Comparison of ENCODE assay signal across 1 cellular context in the genomic region with DNA sequence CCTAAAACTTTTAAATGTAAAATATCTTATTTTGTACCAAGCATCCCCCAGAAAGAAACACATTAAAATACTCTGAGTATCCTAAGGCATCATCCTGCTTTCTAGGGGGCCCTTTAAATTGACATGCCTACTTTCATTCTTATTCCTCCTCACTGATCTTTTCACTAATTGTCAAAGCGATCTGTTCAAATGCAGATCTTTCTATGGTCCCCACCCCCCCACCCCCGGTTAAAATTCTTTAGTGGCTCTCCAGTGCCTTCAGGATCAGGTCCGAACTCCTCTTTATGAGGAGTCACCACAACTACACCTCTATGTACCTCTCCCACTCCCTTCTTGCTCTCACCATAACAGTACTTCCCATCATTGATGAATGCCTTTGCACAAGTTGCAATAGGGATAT.
TF ChIP-seq lines count a peak whose summit lies in the region.

No MANE protein-coding gene starts in this region.

TF ChIP-seq in WTC11, 78 proteins besides CTCF, POLR2A, EP300 and RAD21 (continued from another document):
- TF ChIP-seq JAZF1 (CRISPR knock-in tag; IDR thresholded peaks at IDR 0.05): no peak
- TF ChIP-seq ELF4 (CRISPR knock-in tag; IDR thresholded peaks at IDR 0.05; ENCODE audit: low read depth): no peak
- TF ChIP-seq, protein P1, sequence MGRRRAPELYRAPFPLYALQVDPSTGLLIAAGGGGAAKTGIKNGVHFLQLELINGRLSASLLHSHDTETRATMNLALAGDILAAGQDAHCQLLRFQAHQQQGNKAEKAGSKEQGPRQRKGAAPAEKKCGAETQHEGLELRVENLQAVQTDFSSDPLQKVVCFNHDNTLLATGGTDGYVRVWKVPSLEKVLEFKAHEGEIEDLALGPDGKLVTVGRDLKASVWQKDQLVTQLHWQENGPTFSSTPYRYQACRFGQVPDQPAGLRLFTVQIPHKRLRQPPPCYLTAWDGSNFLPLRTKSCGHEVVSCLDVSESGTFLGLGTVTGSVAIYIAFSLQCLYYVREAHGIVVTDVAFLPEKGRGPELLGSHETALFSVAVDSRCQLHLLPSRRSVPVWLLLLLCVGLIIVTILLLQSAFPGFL (CRISPR knock-in tag; IDR thresholded peaks at IDR 0.05; ENCODE audit: borderline replicate concordance): no peak
- no peak for TF ChIP-seq OVOL2 (CRISPR knock-in tag; IDR thresholded peaks at IDR 0.05; ENCODE audit: borderline replicate concordance)
- TF ChIP-seq, protein P2, sequence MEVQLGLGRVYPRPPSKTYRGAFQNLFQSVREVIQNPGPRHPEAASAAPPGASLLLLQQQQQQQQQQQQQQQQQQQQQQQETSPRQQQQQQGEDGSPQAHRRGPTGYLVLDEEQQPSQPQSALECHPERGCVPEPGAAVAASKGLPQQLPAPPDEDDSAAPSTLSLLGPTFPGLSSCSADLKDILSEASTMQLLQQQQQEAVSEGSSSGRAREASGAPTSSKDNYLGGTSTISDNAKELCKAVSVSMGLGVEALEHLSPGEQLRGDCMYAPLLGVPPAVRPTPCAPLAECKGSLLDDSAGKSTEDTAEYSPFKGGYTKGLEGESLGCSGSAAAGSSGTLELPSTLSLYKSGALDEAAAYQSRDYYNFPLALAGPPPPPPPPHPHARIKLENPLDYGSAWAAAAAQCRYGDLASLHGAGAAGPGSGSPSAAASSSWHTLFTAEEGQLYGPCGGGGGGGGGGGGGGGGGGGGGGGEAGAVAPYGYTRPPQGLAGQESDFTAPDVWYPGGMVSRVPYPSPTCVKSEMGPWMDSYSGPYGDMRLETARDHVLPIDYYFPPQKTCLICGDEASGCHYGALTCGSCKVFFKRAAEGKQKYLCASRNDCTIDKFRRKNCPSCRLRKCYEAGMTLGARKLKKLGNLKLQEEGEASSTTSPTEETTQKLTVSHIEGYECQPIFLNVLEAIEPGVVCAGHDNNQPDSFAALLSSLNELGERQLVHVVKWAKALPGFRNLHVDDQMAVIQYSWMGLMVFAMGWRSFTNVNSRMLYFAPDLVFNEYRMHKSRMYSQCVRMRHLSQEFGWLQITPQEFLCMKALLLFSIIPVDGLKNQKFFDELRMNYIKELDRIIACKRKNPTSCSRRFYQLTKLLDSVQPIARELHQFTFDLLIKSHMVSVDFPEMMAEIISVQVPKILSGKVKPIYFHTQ (CRISPR knock-in tag; IDR thresholded peaks at IDR 0.05): no peak
